ENCODE assay signal across 21 cellular contexts in the genomic region with DNA sequence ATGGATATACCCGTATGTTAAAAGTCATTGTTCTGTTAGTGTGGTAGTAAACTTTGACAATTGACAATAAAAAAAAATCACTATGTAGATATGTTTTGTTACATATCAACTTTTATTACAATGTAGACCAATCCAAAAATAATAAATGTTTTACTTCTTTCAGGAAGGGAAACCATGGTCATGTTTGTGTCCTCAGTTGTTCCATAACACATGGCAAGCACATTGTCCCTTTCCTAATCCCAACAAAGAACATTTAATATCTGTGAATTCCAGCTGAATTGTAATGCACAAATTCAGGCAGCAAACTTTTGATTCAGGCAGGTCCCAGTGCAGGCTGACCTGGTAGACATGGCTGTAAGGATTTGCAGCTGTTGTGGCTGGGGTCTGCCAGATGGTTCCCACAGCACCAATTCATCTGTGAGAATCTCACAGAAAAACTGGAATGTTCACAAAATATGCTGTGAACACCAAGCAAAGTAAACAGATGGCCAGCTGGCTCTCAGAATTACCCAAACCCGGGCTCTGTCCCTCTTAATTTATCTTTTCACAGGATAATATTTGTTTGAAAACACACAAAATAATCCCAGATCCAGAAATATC. TPM values are rescaled to one million over a fixed set of nuclear protein-coding genes. Genes with fewer than 3 reads are reported as not detected.
A peak's percentile ranks its signal among the peaks of the same experiment; 100 is the strongest.
DNase-seq lines count a peak whose midpoint lies in the region; ATAC-seq, FAIRE-seq and TF ChIP-seq lines count a peak whose summit lies in the region.
"Had no signal": no experiment of that assay in that cellular context is flagged by ENCODE, and none has a peak within 500 bp of the region (broad histone marks: within the 10 kb centered on the region; RNA-seq: fewer than 3 reads in every experiment).

No MANE protein-coding gene starts in this region.

- TF ChIP-seq EP300 in SK-N-SH (IDR thresholded peaks at IDR 0.05; ENCODE audit: borderline replicate concordance in 1 of 2, low read depth in 1 of 2, low read length in 1 of 2) = no peak

- no peak overlapping the region for H3K4me3 ChIP-seq in SK-N-SH (ENCODE audit: low read depth in 2 of 2, low read length in 1 of 2)
- H3K4me3 ChIP-seq in neural progenitor cell = no peak overlapping the region
- H3K4me3 ChIP-seq: cardiac muscle cell had no signal

- H3F3A ChIP-seq in SK-N-SH (replicated peaks; ENCODE audit: insufficient read depth) (peaks cover 8% of the 10 kb centered on the region), neural progenitor cell (ENCODE audit: low read depth) (peaks cover 31% of the 10 kb centered on the region)

- H3K9me3 Mint-ChIP-seq in neural progenitor cell = no peaks in the 10 kb centered on the region
- H3K9me3 Mint-ChIP-seq: activated naive CD4-positive, alpha-beta T cell treated with anti-CD3 and anti-CD28 coated beads, Interleukin-2, amount 50 U/mL, for 24 hours had no signal

- peaks cover 3% of the 10 kb centered on the region for H3K36me3 Mint-ChIP-seq in neural progenitor cell

- TF ChIP-seq RAD21 in SK-N-SH (IDR thresholded peaks at IDR 0.05; ENCODE audit: low read length) = no peak

- no peak overlapping the region for H3K9ac ChIP-seq in SK-N-SH
- H3K9ac ChIP-seq in neural progenitor cell = no peak overlapping the region

- H3K4me1 Mint-ChIP-seq in neural progenitor cell = peaks cover 32% of the 10 kb centered on the region

- no peak for DNase-seq in SK-N-SH
- DNase-seq in NCI-H1694 (lab: John Stamatoyannopoulos, UW) = peak; percentile 80
- DNase-seq in neural progenitor cell (ENCODE audit: low spot score) = no peak
- no peak for DNase-seq in SK-N-DZ (ENCODE audit: low spot score)
- no peak for DNase-seq in stimulated activated CD4-positive, alpha-beta T cell treated with anti-CD3 and anti-CD28 coated beads, Interleukin-4, amount 100 ng/mL, for 4 hours
- DNase-seq: KG1; left cardiac atrium; NCI-H774; SHP77; stimulated activated CD4-positive, alpha-beta T cell treated with anti-CD3 and anti-CD28 coated beads, Interleukin-12 subunit alpha, Interleukin-12 subunit beta, amount 100 ng/mL, for 4 hours; substantia nigra had no signal

- H3K27ac ChIP-seq in SK-N-SH (ENCODE audit: low read depth in 2 of 2, low read length in 1 of 2) (no peak overlapping the region), neural progenitor cell (no peak overlapping the region)
- H3K27ac ChIP-seq: cardiac muscle cell, epithelial cell of prostate had no signal

- ATAC-seq in SK-N-SH treated with all-trans-retinoic acid at 6 μM for 48 hours = no peak
- no peak for ATAC-seq in GM19467 (IDR thresholded peaks at IDR 0.05; ENCODE audit: unreplicated experiment)
- ATAC-seq: left cardiac atrium had no signal

- H3K4me2 ChIP-seq in SK-N-SH (no peak overlapping the region), neural progenitor cell (no peak overlapping the region)

- POLR2A ChIA-PET in SK-N-SH (lab: Yijun Ruan, JAX) = interaction anchor here (0.7 kb wide), 1 partner anchor 186 kb away, joined by 3 read pairs; no protein-coding TSS in a partner anchor

- H3K79me2 ChIP-seq in SK-N-SH (ENCODE audit: insufficient read depth) (peaks cover 30% of the 10 kb centered on the region), neural progenitor cell (ENCODE audit: low read depth) (peaks cover 25% of the 10 kb centered on the region)

- H2AFZ ChIP-seq in SK-N-SH (ENCODE audit: low read depth) (peak overlapping the region; percentile 23; the same call in 1 of the 2 replicates), neural progenitor cell (replicated peaks) (no peak overlapping the region)

- no peaks in the 10 kb centered on the region for H4K20me1 ChIP-seq in SK-N-SH (ENCODE audit: insufficient read depth)
- H4K20me1 ChIP-seq in neural progenitor cell (ENCODE audit: low read depth) = no peaks in the 10 kb centered on the region

- H3K27me3 ChIP-seq in SK-N-SH (ENCODE audit: insufficient read depth) = no peaks in the 10 kb centered on the region
- no peaks in the 10 kb centered on the region for H3K27me3 ChIP-seq in neural progenitor cell
- H3K27me3 ChIP-seq: cardiac muscle cell, neutrophil had no signal

- no peak for TF ChIP-seq CTCF in SK-N-SH (IDR thresholded peaks at IDR 0.05)
- TF ChIP-seq CTCF in neural progenitor cell (IDR thresholded peaks at IDR 0.05) = no peak

- H3K9me3 ChIP-seq in SK-N-SH = no peaks in the 10 kb centered on the region
- H3K9me3 ChIP-seq in neural progenitor cell (ENCODE audit: low read depth) = no peaks in the 10 kb centered on the region
- H3K9me3 ChIP-seq: neutrophil had no signal

- no peak overlapping the region for H3K27ac Mint-ChIP-seq in neural progenitor cell
- H3K27ac Mint-ChIP-seq: activated naive CD4-positive, alpha-beta T cell treated with anti-CD3 and anti-CD28 coated beads, Interleukin-2, amount 50 U/mL, for 24 hours had no signal

- peaks cover 3% of the 10 kb centered on the region for H3K27me3 Mint-ChIP-seq in neural progenitor cell (ENCODE audit: insufficient read depth, low read depth)
- H3K27me3 Mint-ChIP-seq: activated naive CD4-positive, alpha-beta T cell treated with anti-CD3 and anti-CD28 coated beads, Interleukin-2, amount 50 U/mL, for 24 hours had no signal

- no peaks in the 10 kb centered on the region for H3K9me2 ChIP-seq in SK-N-SH

- FAIRE-seq in endometrium (lab: Jason Lieb, UNC) = peak; percentile 92
- FAIRE-seq: H54 had no signal

- 69% methylated on average over 2 of the region's 2 CpGs for WGBS in SK-N-SH (ENCODE audit: low lambda C conversion rate)

- CTCF ChIA-PET in SK-N-SH (lab: Yijun Ruan, JAX) = interaction anchor here (1.0 to 2.0 kb wide), 3 partner anchors 13 to 22 kb away, joined by 3 to 6 read pairs (median 3); no protein-coding TSS in a partner anchor

- H3K4me3 Mint-ChIP-seq in neural progenitor cell = peak overlapping the region; percentile 73

- H3K36me3 ChIP-seq in SK-N-SH (replicated peaks in 1 of 2; ENCODE audit: control insufficient read depth in 1 of 2, insufficient read depth in 2 of 2, low read length in 1 of 2) (no peaks in the 10 kb centered on the region), neural progenitor cell (no peaks in the 10 kb centered on the region)
- H3K36me3 ChIP-seq: cardiac muscle cell had no signal

- H3K4me1 ChIP-seq in SK-N-SH (ENCODE audit: control insufficient read depth in 1 of 2, insufficient read depth in 2 of 2, low read depth in 1 of 2, low read length in 1 of 2) = peaks cover 0 to 2% of the 10 kb centered on the region in 2 experiments; a peak in 2 of 4 replicates
- H3K4me1 ChIP-seq in neural progenitor cell = peaks cover 8% of the 10 kb centered on the region

TF ChIP-seq in SK-N-SH, 30 proteins besides CTCF, POLR2A, EP300 and RAD21 (continues in another document):
- no peak for TF ChIP-seq FOXJ3 (CRISPR knock-in tag; IDR thresholded peaks at IDR 0.05)
- TF ChIP-seq MXI1 (IDR thresholded peaks at IDR 0.05; ENCODE audit: low read depth, low read length) = no peak
- no peak for TF ChIP-seq POLR2AphosphoS5 (IDR thresholded peaks at IDR 0.05; ENCODE audit: low read depth, low read length)
- TF ChIP-seq SMC3 (IDR thresholded peaks at IDR 0.05; ENCODE audit: low read depth, low read length) = no peak
- TF ChIP-seq CHD2 (IDR thresholded peaks at IDR 0.05; ENCODE audit: low read length, partially characterized antibody) = no peak
- TF ChIP-seq NRF1 (IDR thresholded peaks at IDR 0.05; ENCODE audit: low read depth, low read length) = no peak
- TF ChIP-seq TAF1 (IDR thresholded peaks at IDR 0.05; ENCODE audit: borderline replicate concordance, low read depth, low read length) = no peak
- no peak for TF ChIP-seq JUND (IDR thresholded peaks at IDR 0.05)

TF ChIP-seq in SK-N-SH treated with all-trans-retinoic acid at 6 μM for 48 hours, 23 proteins besides CTCF, POLR2A, EP300 and RAD21 (continues in another document):
- TF ChIP-seq TCF4 (CRISPR knock-in tag; IDR thresholded peaks at IDR 0.05; ENCODE audit: borderline replicate concordance) = no peak
- TF ChIP-seq RARB (CRISPR knock-in tag; IDR thresholded peaks at IDR 0.05) = no peak
- TF ChIP-seq, protein P1, sequence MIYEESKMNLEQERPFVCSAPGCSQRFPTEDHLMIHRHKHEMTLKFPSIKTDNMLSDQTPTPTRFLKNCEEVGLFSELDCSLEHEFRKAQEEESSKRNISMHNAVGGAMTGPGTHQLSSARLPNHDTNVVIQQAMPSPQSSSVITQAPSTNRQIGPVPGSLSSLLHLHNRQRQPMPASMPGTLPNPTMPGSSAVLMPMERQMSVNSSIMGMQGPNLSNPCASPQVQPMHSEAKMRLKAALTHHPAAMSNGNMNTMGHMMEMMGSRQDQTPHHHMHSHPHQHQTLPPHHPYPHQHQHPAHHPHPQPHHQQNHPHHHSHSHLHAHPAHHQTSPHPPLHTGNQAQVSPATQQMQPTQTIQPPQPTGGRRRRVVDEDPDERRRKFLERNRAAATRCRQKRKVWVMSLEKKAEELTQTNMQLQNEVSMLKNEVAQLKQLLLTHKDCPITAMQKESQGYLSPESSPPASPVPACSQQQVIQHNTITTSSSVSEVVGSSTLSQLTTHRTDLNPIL (CRISPR knock-in tag; IDR thresholded peaks at IDR 0.05; ENCODE audit: low read depth) = no peak
- TF ChIP-seq OSR1 (CRISPR knock-in tag; IDR thresholded peaks at IDR 0.05) = no peak
- no peak for TF ChIP-seq TOX (CRISPR knock-in tag; IDR thresholded peaks at IDR 0.05; ENCODE audit: borderline replicate concordance)
- TF ChIP-seq PPARA (CRISPR knock-in tag; IDR thresholded peaks at IDR 0.05; ENCODE audit: borderline replicate concordance) = no peak
- no peak for TF ChIP-seq ZNF565 (CRISPR knock-in tag; conservative IDR thresholded peaks at IDR 0.05; ENCODE audit: low read depth)
- TF ChIP-seq CSDC2 (CRISPR knock-in tag; IDR thresholded peaks at IDR 0.05) = no peak
- TF ChIP-seq BACH2 (CRISPR knock-in tag; IDR thresholded peaks at IDR 0.05; ENCODE audit: borderline replicate concordance) = no peak
- TF ChIP-seq ARNTL (CRISPR knock-in tag; IDR thresholded peaks at IDR 0.05; ENCODE audit: borderline replicate concordance, low read depth) = no peak

RNA-seq across cellular contexts. Expression of a gene that starts 1.9 kb away (rescaled TPM):
- polyA plus RNA-seq in SK-N-SH (2012; rRNA removed) = 56.5 and 57.1 TPM in 2 replicates
- polyA plus RNA-seq in SK-N-SH (2012; cell fraction: cytosol; rRNA removed) = 70.2 and 70.8 TPM in 2 replicates
- 27.5 and 39.7 TPM in 2 replicates for polyA plus RNA-seq in SK-N-SH (2012; cell fraction: nucleus; rRNA removed)
- total RNA-seq in neural progenitor cell (ENCODE audit: low replicate concordance) = 84.4 and 109 TPM in 2 replicates
- polyA plus RNA-seq in SK-N-DZ (2014; cell fraction: cytosol; rRNA removed) = 96.9 and 99.9 TPM in 2 replicates
- polyA plus RNA-seq in SK-N-DZ (2014; cell fraction: nucleus; rRNA removed) = 58.3 and 70.5 TPM in 2 replicates

RNA-seq across cellular contexts. Expression of a gene that starts 37.8 kb away (rescaled TPM):
- polyA plus RNA-seq in SK-N-SH (2012; rRNA removed) = 12.1 and 12.7 TPM in 2 replicates
- 14.1 and 14.6 TPM in 2 replicates for polyA plus RNA-seq in SK-N-SH (2012; cell fraction: cytosol; rRNA removed)
- 6.7 and 7.9 TPM in 2 replicates for polyA plus RNA-seq in SK-N-SH (2012; cell fraction: nucleus; rRNA removed)
- total RNA-seq in neural progenitor cell (ENCODE audit: low replicate concordance) = 22.2 and 30.3 TPM in 2 replicates
- 15.7 and 22.6 TPM in 2 replicates for polyA plus RNA-seq in SK-N-DZ (2014; cell fraction: cytosol; rRNA removed)
- polyA plus RNA-seq in SK-N-DZ (2014; cell fraction: nucleus; rRNA removed) = 11.9 and 13.0 TPM in 2 replicates

RNA-seq across cellular contexts. Expression of a gene that starts 53.6 kb away (rescaled TPM):
- not detected in 2 replicates for polyA plus RNA-seq in SK-N-SH (2012; rRNA removed)
- not detected in 2 replicates for polyA plus RNA-seq in SK-N-SH (2012; cell fraction: cytosol; rRNA removed)
- not detected in 2 replicates for polyA plus RNA-seq in SK-N-SH (2012; cell fraction: nucleus; rRNA removed)
- total RNA-seq in neural progenitor cell (ENCODE audit: low replicate concordance) = not detected in 2 replicates
- not detected in 2 replicates for polyA plus RNA-seq in SK-N-DZ (2014; cell fraction: cytosol; rRNA removed)
- not detected in 2 replicates for polyA plus RNA-seq in SK-N-DZ (2014; cell fraction: nucleus; rRNA removed)
- total RNA-seq: A172; activated CD8-positive, alpha-beta memory T cell treated with anti-CD3 and anti-CD28 coated beads for 36 hours; cardiac muscle cell; left cardiac atrium had no signal
- polyA plus RNA-seq: cardiac muscle cell had no signal
